9 cellular contexts compared by ENCODE assay signal in genomic region chr19:14784730-14785101, GRCh38. TPM values are rescaled to one million over a fixed set of nuclear protein-coding genes. Genes with fewer than 3 reads are reported as not detected.
DNase-seq lines count a peak whose midpoint lies in the region; ATAC-seq and TF ChIP-seq lines count a peak whose summit lies in the region.
"Not testable (repeated sequence)": the region's sequence is repeated elsewhere in the genome, so short reads cannot be mapped to it uniquely, and the experiment has no call there.
"Had no signal": no experiment of that assay in that cellular context is flagged by ENCODE, and none has a peak within 500 bp of the region (broad histone marks: within the 10 kb centered on the region; RNA-seq: fewer than 3 reads in every experiment).

No MANE protein-coding gene starts in this region.

- CTCF ChIA-PET in activated CD4-positive, alpha-beta T cell treated with anti-CD3 and anti-CD28 coated beads for 36 hours (lab: Charles Lee): not testable (repeated sequence)

- peaks cover 20% of the 10 kb centered on the region for H3K4me1 Mint-ChIP-seq in activated CD4-positive, alpha-beta T cell treated with anti-CD3 and anti-CD28 coated beads for 36 hours

- not testable (repeated sequence) for TF ChIP-seq CTCF in cardiac fibroblast (IDR thresholded peaks at IDR 0.05; ENCODE audit: low read depth, low read length); osteoblast (IDR thresholded peaks at IDR 0.05; ENCODE audit: extremely low read depth, low read depth, low read length); thyroid gland (IDR thresholded peaks at IDR 0.05)

- not testable (repeated sequence) for H3K27ac Mint-ChIP-seq in activated CD4-positive, alpha-beta T cell treated with anti-CD3 and anti-CD28 coated beads for 36 hours

- DNase-seq in GDM1 (lab: John Stamatoyannopoulos, UW) (peak; percentile 63), NOMO-1 (lab: John Stamatoyannopoulos, UW; ENCODE audit: unreplicated experiment in 2 of 2) (peak; percentile 77 to 85), cardiac fibroblast (ENCODE audit: low read depth in 2 of 2) (peak; percentile 70 to 85), right cardiac atrium (peak; percentile 70 to 80 (median 79)), osteoblast (ENCODE audit: insufficient read length, low spot score, missing footprints) (peak; percentile 69), thyroid gland (peak; percentile 9)
- DNase-seq in activated CD4-positive, alpha-beta T cell treated with anti-CD3 and anti-CD28 coated beads for 36 hours: peak; percentile 58

- not testable (repeated sequence) for H3K79me2 ChIP-seq in osteoblast (ENCODE audit: insufficient read depth, low read length)

- H3K9me3 ChIP-seq in right cardiac atrium (ENCODE audit: control insufficient read depth, low read length); osteoblast (ENCODE audit: low read depth, low read length); thyroid gland: not testable (repeated sequence)

- H3K36me3 ChIP-seq in osteoblast (ENCODE audit: insufficient read depth, low read length); thyroid gland: not testable (repeated sequence)

- WGBS in right cardiac atrium: 49% methylated on average over 9 of the region's 10 CpGs
- 49 to 54% methylated on average over 8 of the region's 10 CpGs for WGBS in thyroid gland, 2 donors

- H3K9me3 Mint-ChIP-seq in activated CD4-positive, alpha-beta T cell treated with anti-CD3 and anti-CD28 coated beads for 36 hours (ENCODE audit: low read depth): not testable (repeated sequence)

- ATAC-seq in HG02610 (IDR thresholded peaks at IDR 0.05; ENCODE audit: unreplicated experiment): peak; percentile 76
- ATAC-seq in activated CD4-positive, alpha-beta T cell treated with anti-CD3 and anti-CD28 coated beads for 36 hours: peak; percentile 65
- ATAC-seq in right cardiac atrium: peak; percentile 79 to 86

- H3K4me2 ChIP-seq in osteoblast (ENCODE audit: insufficient read depth, low read length): peak overlapping the region; percentile 57

- POLR2A ChIA-PET in activated CD4-positive, alpha-beta T cell treated with anti-CD3 and anti-CD28 coated beads for 36 hours (lab: Charles Lee): not testable (repeated sequence)

- not testable (repeated sequence) for H4K20me1 ChIP-seq in osteoblast (ENCODE audit: insufficient read depth, low read length)

- H3K27me3 ChIP-seq in right cardiac atrium (ENCODE audit: control insufficient read depth, insufficient read depth); osteoblast (ENCODE audit: insufficient read depth, low read length); thyroid gland: not testable (repeated sequence)

- not testable (repeated sequence) for H2AFZ ChIP-seq in osteoblast (ENCODE audit: low read length)

- not testable (repeated sequence) for TF ChIP-seq POLR2A in thyroid gland (IDR thresholded peaks at IDR 0.05)

- intact Hi-C loops in activated CD4-positive, alpha-beta T cell treated with anti-CD3 and anti-CD28 coated beads for 36 hours (cut with DNase I, micrococcal nuclease): loop anchor here in 1 of 2 experiments (5.0 kb wide), 1 partner anchor 212 kb away; the partner anchor contains the start of gene NDUFB7
- intact Hi-C loops in right cardiac atrium (cut with DNase I); thyroid gland (cut with DNase I): not testable (repeated sequence)

- H3K4me3 Mint-ChIP-seq in activated CD4-positive, alpha-beta T cell treated with anti-CD3 and anti-CD28 coated beads for 36 hours: not testable (repeated sequence)

- H3K27ac ChIP-seq in right cardiac atrium (ENCODE audit: low read length); thyroid gland: not testable (repeated sequence)
- peak overlapping the region; percentile 54 for H3K27ac ChIP-seq in osteoblast (ENCODE audit: low read depth, low read length)

- not testable (repeated sequence) for H3K4me3 ChIP-seq in cardiac fibroblast (replicated peaks in 1 of 2; ENCODE audit: low read depth in 2 of 2, low read length in 2 of 2); right cardiac atrium (ENCODE audit: low read length); osteoblast (ENCODE audit: insufficient read depth, low read length); thyroid gland (replicated peaks in 1 of 3)

- H3K27me3 Mint-ChIP-seq in activated CD4-positive, alpha-beta T cell treated with anti-CD3 and anti-CD28 coated beads for 36 hours: not testable (repeated sequence)

- H3K36me3 Mint-ChIP-seq in activated CD4-positive, alpha-beta T cell treated with anti-CD3 and anti-CD28 coated beads for 36 hours (ENCODE audit: low read depth): not testable (repeated sequence)

- H3K4me1 ChIP-seq in right cardiac atrium (ENCODE audit: control insufficient read depth, insufficient read depth, low read length); thyroid gland: not testable (repeated sequence)
- H3K4me1 ChIP-seq in osteoblast (ENCODE audit: insufficient read depth, low read length): peaks cover 10% of the 10 kb centered on the region

RNA-seq across cellular contexts. Expression of gene ADGRE2, which starts 6.4 kb away (rescaled TPM):
- total RNA-seq in activated CD4-positive, alpha-beta T cell treated with anti-CD3 and anti-CD28 coated beads for 36 hours: under 1 TPM; 0.75 to 0.95 TPM
- total RNA-seq in right cardiac atrium: 1 to 10 TPM in 2 of 4 donors, under 1 TPM in 2; 0.51 to 1.4 (median 0.98) TPM
- polyA plus RNA-seq in right cardiac atrium: 0.25 TPM
- 0.59 and 0.72 TPM in 2 replicates for total RNA-seq in osteoblast
- 1 to 10 TPM in 3 of 4 donors, under 1 TPM in 1; 0.33 to 6.0 (median 2.0) TPM for total RNA-seq in thyroid gland

RNA-seq across cellular contexts. Expression of gene OR7A5, which starts 50.3 kb away (rescaled TPM):
- not detected for total RNA-seq in activated CD4-positive, alpha-beta T cell treated with anti-CD3 and anti-CD28 coated beads for 36 hours
- total RNA-seq in right cardiac atrium (not detected), osteoblast (not detected in 2 replicates), thyroid gland (not detected)
- polyA plus RNA-seq in right cardiac atrium: 0.02 TPM
- polyA plus RNA-seq: IgD-negative memory B cell had no signal

RNA-seq across cellular contexts. Expression of gene OR7C1, which starts 50.3 kb away (rescaled TPM):
- not detected for total RNA-seq in activated CD4-positive, alpha-beta T cell treated with anti-CD3 and anti-CD28 coated beads for 36 hours
- total RNA-seq in right cardiac atrium (not detected), osteoblast (not detected in 2 replicates), thyroid gland (under 1 TPM in 1 of 4 donors, not detected in 3; under 0.01 TPM)
- 0.05 TPM for polyA plus RNA-seq in right cardiac atrium
- polyA plus RNA-seq: IgD-negative memory B cell had no signal

Comparison
In these comparisons a context has a peak if more than half of its experiments do, and no peak if none do; other contexts are left out.
1. DNase-seq: peak in every context shown above with its lines; median percentile 81 in NOMO-1; 79 in right cardiac atrium; 78 in cardiac fibroblast; 69 in osteoblast; 63 in GDM1; 58 in activated CD4-positive, alpha-beta T cell treated with anti-CD3 and anti-CD28 coated beads for 36 hours; 9 in thyroid gland.